Comparison of ENCODE assay signal across 8 cellular contexts in genomic region chr14:104768437-104769323, GRCh38. TPM values are rescaled to one million over a fixed set of nuclear protein-coding genes. Genes with fewer than 3 reads are reported as not detected.
A peak's percentile ranks its signal among the peaks of the same experiment; 100 is the strongest.
DNase-seq lines count a peak whose midpoint lies in the region; ATAC-seq and TF ChIP-seq lines count a peak whose summit lies in the region.

No MANE protein-coding gene starts in this region.

- H3K36me3 ChIP-seq in DND-41 (ENCODE audit: insufficient read depth, low read length): peaks cover 57% of the 10 kb centered on the region
- peaks cover 32 to 36% of the 10 kb centered on the region in 2 donors for H3K36me3 ChIP-seq in ascending aorta
- no peaks in the 10 kb centered on the region for H3K36me3 ChIP-seq in hepatocyte (replicated peaks; ENCODE audit: insufficient read depth, low read depth)

- H3K4me1 ChIP-seq in DND-41 (ENCODE audit: insufficient read depth, low read length) (peaks cover 8% of the 10 kb centered on the region), ascending aorta (peaks cover 3 to 8% of the 10 kb centered on the region in 2 donors), hepatocyte (ENCODE audit: insufficient read depth) (peaks cover 4% of the 10 kb centered on the region)

- H3K27me3 ChIP-seq in DND-41 (ENCODE audit: insufficient read depth, low read length, poor library complexity) (no peaks in the 10 kb centered on the region), ascending aorta (no peaks in the 10 kb centered on the region), hepatocyte (no peaks in the 10 kb centered on the region)

- H3K27ac ChIP-seq in DND-41 (ENCODE audit: low read length): peak overlapping the region; percentile 64
- peak overlapping the region in 1 of 2 donors; percentile 37 for H3K27ac ChIP-seq in ascending aorta
- peak overlapping the region; percentile 77 for H3K27ac ChIP-seq in hepatocyte

- H3K9me2 ChIP-seq in hepatocyte (replicated peaks; ENCODE audit: insufficient read depth): no peaks in the 10 kb centered on the region

- peak; percentile 94 for ATAC-seq in DND-41 (ENCODE audit: insufficient read depth, low read depth)
- ATAC-seq in sciatic nerve: peak; percentile 93
- ATAC-seq in HG02610 (IDR thresholded peaks at IDR 0.05; ENCODE audit: unreplicated experiment): no peak

- no peaks in the 10 kb centered on the region for H3K79me2 ChIP-seq in DND-41 (ENCODE audit: insufficient read depth, low read length)
- peaks cover 15% of the 10 kb centered on the region for H3K79me2 ChIP-seq in hepatocyte

- WGBS in hepatocyte (ENCODE audit: low lambda C conversion rate, missing lambda C conversion rate): 19% methylated on average over 20 of the region's 25 CpGs

- peak overlapping the region; percentile 44; the same call in 1 of the 2 replicates for H3K4me2 ChIP-seq in DND-41 (ENCODE audit: insufficient read depth, low read length)
- peak overlapping the region; percentile 70 for H3K4me2 ChIP-seq in hepatocyte

- no peaks in the 10 kb centered on the region for H3K9me3 ChIP-seq in DND-41 (ENCODE audit: insufficient read depth, low read length, severe bottlenecking)
- H3K9me3 ChIP-seq in ascending aorta: no peaks in the 10 kb centered on the region
- H3K9me3 ChIP-seq in hepatocyte (ENCODE audit: low read depth): no peaks in the 10 kb centered on the region

- TF ChIP-seq CTCF in DND-41 (IDR thresholded peaks at IDR 0.05; ENCODE audit: borderline replicate concordance, extremely low read depth, low read length, poor library complexity, severe bottlenecking) (peak; percentile 92), ascending aorta (IDR thresholded peaks at IDR 0.05) (peak; percentile 86 to 97 (median 94)), hepatocyte (IDR thresholded peaks at IDR 0.05; ENCODE audit: poor library complexity) (peak; percentile 92)

- H2AFZ ChIP-seq in DND-41 (ENCODE audit: low read depth, low read length) (no peak overlapping the region), hepatocyte (no peak overlapping the region)

- no peak overlapping the region for H3K4me3 ChIP-seq in DND-41 (ENCODE audit: low read depth in 1 of 2, low read length in 2 of 2)
- no peak overlapping the region for H3K4me3 ChIP-seq in ascending aorta
- H3K4me3 ChIP-seq in hepatocyte: no peak overlapping the region

- intact Hi-C loops in ascending aorta (cut with DNase I): loop anchor here (1.0 to 2.0 kb wide), 2 partner anchors 58 to 96 kb away; partner anchors contain the start of gene CEP170B
- intact Hi-C loops in sciatic nerve (cut with DNase I): loop anchor here (5.0 kb wide), 1 partner anchor 54 kb away; no protein-coding TSS in a partner anchor

- H3K9ac ChIP-seq in DND-41 (ENCODE audit: low read depth, low read length): no peak overlapping the region

- DNase-seq in DND-41 (peak; percentile 88), HCEC 1CT (peak; percentile 62), NCI-H146 (lab: John Stamatoyannopoulos, UW) (peak; percentile 82), T-helper 22 cell (ENCODE audit: low read depth) (peak; percentile 65), ascending aorta (ENCODE audit: low spot score in 2 of 2) (peak; percentile 48 to 94), hepatocyte (ENCODE audit: low spot score) (peak; percentile 93), sciatic nerve (ENCODE audit: low spot score) (peak; percentile 95)

- peaks cover 47% of the 10 kb centered on the region for H4K20me1 ChIP-seq in DND-41 (ENCODE audit: insufficient read depth, low read length)
- H4K20me1 ChIP-seq in hepatocyte (ENCODE audit: insufficient read depth, poor library complexity, severe bottlenecking): no peaks in the 10 kb centered on the region

RNA-seq across cellular contexts. Expression of gene SIVA1, which starts 15.7 kb away (rescaled TPM):
- total RNA-seq in ascending aorta (410 TPM), hepatocyte (163 and 218 TPM in 2 replicates), sciatic nerve (56.6 TPM)
- polyA plus RNA-seq in hepatocyte: 140 and 149 TPM in 2 replicates

RNA-seq across cellular contexts. Expression of gene AKT1, which starts 26.9 kb away (rescaled TPM):
- total RNA-seq in ascending aorta (112 TPM), hepatocyte (120 and 124 TPM in 2 replicates), sciatic nerve (90.4 TPM)
- polyA plus RNA-seq in hepatocyte: 155 and 159 TPM in 2 replicates

RNA-seq across cellular contexts. Expression of gene ZBTB42, which starts 32.2 kb away (rescaled TPM):
- 23.5 TPM for total RNA-seq in ascending aorta
- 8.6 and 13.0 TPM in 2 replicates for total RNA-seq in hepatocyte
- polyA plus RNA-seq in hepatocyte: 3.6 TPM in 2 replicates
- 3.6 TPM for total RNA-seq in sciatic nerve

RNA-seq across cellular contexts. Expression of gene ADSS1, which starts 44.7 kb away (rescaled TPM):
- 30.2 TPM for total RNA-seq in ascending aorta
- 3.1 and 3.8 TPM in 2 replicates for total RNA-seq in hepatocyte
- 5.1 and 7.6 TPM in 2 replicates for polyA plus RNA-seq in hepatocyte
- total RNA-seq in sciatic nerve: 11.5 TPM
